18 cellular contexts compared by ENCODE assay signal in the genomic region with DNA sequence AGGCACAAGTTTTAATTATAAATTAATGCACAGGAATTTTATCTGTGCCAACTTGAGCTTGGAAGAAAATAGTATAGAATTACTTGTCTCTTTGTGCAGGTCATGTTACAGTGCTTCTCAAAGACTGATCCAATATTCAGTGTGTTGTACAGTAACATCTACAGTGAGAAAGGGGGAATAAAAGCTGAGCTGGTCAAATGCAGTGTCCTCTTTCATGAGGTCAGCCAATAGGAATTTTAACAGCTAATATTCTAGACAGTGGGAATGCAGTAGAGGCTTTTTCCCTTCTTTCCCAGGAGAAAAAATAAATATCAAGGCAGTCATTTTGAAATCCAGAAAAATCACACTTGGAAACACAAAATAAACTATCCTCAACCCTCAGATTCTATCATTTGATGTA.
DNase-seq lines count a peak whose midpoint lies in the region; ATAC-seq and TF ChIP-seq lines count a peak whose summit lies in the region.
"Had no signal": no experiment of that assay in that cellular context is flagged by ENCODE, and none has a peak within 500 bp of the region (broad histone marks: within the 10 kb centered on the region; RNA-seq: fewer than 3 reads in every experiment).

No MANE protein-coding gene starts in this region.

- H3K27ac Mint-ChIP-seq in osteocyte (ENCODE audit: unreplicated experiment): peak overlapping the region; percentile 85
- H3K27ac Mint-ChIP-seq: activated B cell treated with CpG ODN at 0.5 μM for 24 hours had no signal

- ATAC-seq in PC-3: peak; percentile 85
- ATAC-seq: Panc1 had no signal

- TF ChIP-seq CTCF in PC-3 (conservative IDR thresholded peaks at IDR 0.05; ENCODE audit: low read depth, low read length) (no peak), fibroblast of lung (conservative IDR thresholded peaks at IDR 0.05 in 1 of 2, IDR thresholded peaks at IDR 0.05 in 1 of 2; ENCODE audit: low read depth in 1 of 2, low read length in 2 of 2) (no peak), osteocyte (IDR thresholded peaks at IDR 0.05) (no peak), MM.1S (IDR thresholded peaks at IDR 0.05; ENCODE audit: low read length) (no peak)

- H3K9me3 ChIP-seq in PC-3 (ENCODE audit: low read length) (no peaks in the 10 kb centered on the region), fibroblast of lung (ENCODE audit: control insufficient read depth, insufficient read depth, low read depth, low read length) (no peaks in the 10 kb centered on the region), MM.1S (replicated peaks; ENCODE audit: insufficient read depth, low read length) (no peaks in the 10 kb centered on the region)
- H3K9me3 ChIP-seq: right atrium auricular region had no signal

- H3K36me3 ChIP-seq in PC-3 (ENCODE audit: low read depth, low read length) (no peaks in the 10 kb centered on the region; the same call in 1 of the 2 replicates), fibroblast of lung (ENCODE audit: control insufficient read depth, insufficient read depth, low read length) (no peaks in the 10 kb centered on the region), MM.1S (replicated peaks; ENCODE audit: insufficient read depth, low read length) (no peaks in the 10 kb centered on the region)
- H3K36me3 ChIP-seq: right atrium auricular region had no signal

- BruUV-seq in PC-3 (replicated peaks; lab: Mats Ljungman, UMichigan): no TSS peak

- H3K36me3 Mint-ChIP-seq in osteocyte (ENCODE audit: unreplicated experiment): no peaks in the 10 kb centered on the region

- H3K4me2 ChIP-seq in PC-3 (ENCODE audit: low read length) (no peak overlapping the region), fibroblast of lung (ENCODE audit: extremely low read depth, insufficient read depth, low read length) (no peak overlapping the region), MM.1S (ENCODE audit: low read depth, low read length) (no peak overlapping the region)

- no peaks in the 10 kb centered on the region for H3F3A ChIP-seq in PC-3 (ENCODE audit: low read length, unreplicated experiment)
- no peaks in the 10 kb centered on the region for H3F3A ChIP-seq in MM.1S (ENCODE audit: insufficient read depth, low read length)

- intact Hi-C loops in PC-3 (cut with micrococcal nuclease): loop anchor here (2.0 to 5.0 kb wide), 2 partner anchors 110 to 223 kb away; no protein-coding TSS in a partner anchor

- H3K4me3 ChIP-seq in PC-3 (ENCODE audit: low read length) (no peak overlapping the region), fibroblast of lung (replicated peaks in 1 of 4; ENCODE audit: control extremely low read depth in 1 of 4, insufficient read depth in 1 of 4, low read depth in 3 of 4, low read length in 4 of 4) (no peak overlapping the region), MM.1S (ENCODE audit: low read length) (no peak overlapping the region)
- H3K4me3 ChIP-seq: dorsolateral prefrontal cortex, right atrium auricular region had no signal

- no peak overlapping the region for H2AFZ ChIP-seq in PC-3 (ENCODE audit: low read length)
- no peak overlapping the region for H2AFZ ChIP-seq in fibroblast of lung (ENCODE audit: low read length)
- no peak overlapping the region for H2AFZ ChIP-seq in MM.1S (ENCODE audit: low read length)

- H3K9me3 Mint-ChIP-seq in osteocyte (ENCODE audit: unreplicated experiment): peaks cover 3% of the 10 kb centered on the region
- H3K9me3 Mint-ChIP-seq: activated B cell treated with CpG ODN at 0.5 μM for 24 hours had no signal

- peaks cover 73% of the 10 kb centered on the region for H3K4me1 Mint-ChIP-seq in osteocyte (ENCODE audit: unreplicated experiment)
- H3K4me1 Mint-ChIP-seq: activated B cell treated with CpG ODN at 0.5 μM for 24 hours had no signal

- H3K27me3 ChIP-seq in PC-3 (ENCODE audit: low read length) (peaks cover 3% of the 10 kb centered on the region; the same call in 1 of the 2 replicates), fibroblast of lung (ENCODE audit: control insufficient read depth, insufficient read depth, low read length) (no peaks in the 10 kb centered on the region), MM.1S (replicated peaks; ENCODE audit: insufficient read depth, low read length) (no peaks in the 10 kb centered on the region)
- H3K27me3 ChIP-seq: right atrium auricular region had no signal

- H4K20me1 ChIP-seq in PC-3 (ENCODE audit: low read length) (no peaks in the 10 kb centered on the region), fibroblast of lung (ENCODE audit: control insufficient read depth, extremely low read depth, insufficient read depth, low read length) (no peaks in the 10 kb centered on the region), MM.1S (ENCODE audit: insufficient read depth, low read length) (no peaks in the 10 kb centered on the region)

- H3K9me2 ChIP-seq in PC-3 (replicated peaks; ENCODE audit: low read length) (no peaks in the 10 kb centered on the region), MM.1S (replicated peaks; ENCODE audit: insufficient read depth, low read length) (0 out of 2 replicates have a peak, but pooled peaks cover 2% of the 10 kb centered on the region)

- no peak overlapping the region for H3K4me3 Mint-ChIP-seq in osteocyte (ENCODE audit: unreplicated experiment)
- H3K4me3 Mint-ChIP-seq: activated B cell treated with CpG ODN at 0.5 μM for 24 hours had no signal

- H3K27me3 Mint-ChIP-seq in osteocyte (ENCODE audit: unreplicated experiment): no peaks in the 10 kb centered on the region

- H3K79me2 ChIP-seq in PC-3 (ENCODE audit: low read length) (no peaks in the 10 kb centered on the region), fibroblast of lung (ENCODE audit: control insufficient read depth, insufficient read depth, low read length) (no peaks in the 10 kb centered on the region), MM.1S (ENCODE audit: low read length) (no peaks in the 10 kb centered on the region)

- H3K4me1 ChIP-seq in PC-3 (ENCODE audit: insufficient read depth, low read length) (peaks cover 6% of the 10 kb centered on the region; the same call in 1 of the 2 replicates), fibroblast of lung (ENCODE audit: control insufficient read depth, extremely low read depth, insufficient read depth, low read length) (peaks cover 2% of the 10 kb centered on the region), MM.1S (ENCODE audit: low read length) (no peaks in the 10 kb centered on the region)

- CTCF ChIA-PET in PC-3 (lab: Charles Lee): interaction anchor here (0.6 to 0.7 kb wide), 2 partner anchors 66 to 84 kb away, joined by 3 read pairs; no protein-coding TSS in a partner anchor

- peak; percentile 83 for DNase-seq in EL
- DNase-seq in PC-3: peak; percentile 25
- DNase-seq in fibroblast of lung (ENCODE audit: low read depth in 2 of 2): peak; percentile 47 to 65
- DNase-seq in osteocyte (ENCODE audit: extremely low spot score, unreplicated experiment): no peak
- no peak for DNase-seq in H4 (ENCODE audit: low spot score)
- no peak for DNase-seq in GDM1 (lab: John Stamatoyannopoulos, UW)
- no peak for DNase-seq in HuH-7 (ENCODE audit: low spot score)
- DNase-seq in MM.1S: no peak
- DNase-seq: activated B cell treated with CpG ODN at 0.5 μM for 24 hours; activated effector memory CD4-positive, alpha-beta T cell treated with anti-CD3 and anti-CD28 coated beads, Interleukin-2, amount 50 U/mL, for 16 hours; dorsolateral prefrontal cortex; MV-4-11; NCI-H2107; NCI-H774; stimulated activated CD4-positive, alpha-beta T cell treated with anti-CD3 and anti-CD28 coated beads, Interleukin-2, amount 100 ng/mL, for 24 hours had no signal

- H3K9ac ChIP-seq in PC-3 (ENCODE audit: low read length) (peak overlapping the region; percentile 25; the same call in 1 of the 2 replicates), fibroblast of lung (ENCODE audit: insufficient read depth, low read length) (no peak overlapping the region), MM.1S (ENCODE audit: low read length) (no peak overlapping the region)

- POLR2A ChIA-PET in PC-3 (lab: Charles Lee; ENCODE audit: unreplicated experiment): no interaction called here

- H3K27ac ChIP-seq in PC-3 (ENCODE audit: low read length) (peak overlapping the region; percentile 49), fibroblast of lung (ENCODE audit: insufficient read depth, low read length) (no peak overlapping the region), MM.1S (ENCODE audit: low read length) (no peak overlapping the region)
- H3K27ac ChIP-seq: C4-2B, dorsolateral prefrontal cortex, right atrium auricular region had no signal

Comparison
In these comparisons a context has a peak if more than half of its experiments do, and no peak if none do; other contexts are left out.
1. DNase-seq: peak in EL (single experiment), PC-3 (single experiment) and fibroblast of lung (2 of 2); none in osteocyte (single experiment), H4 (single experiment), GDM1 (single experiment), HuH-7 (single experiment) and MM.1S (single experiment).